Comparison of ENCODE assay signal across 1 cellular context in the genomic region with DNA sequence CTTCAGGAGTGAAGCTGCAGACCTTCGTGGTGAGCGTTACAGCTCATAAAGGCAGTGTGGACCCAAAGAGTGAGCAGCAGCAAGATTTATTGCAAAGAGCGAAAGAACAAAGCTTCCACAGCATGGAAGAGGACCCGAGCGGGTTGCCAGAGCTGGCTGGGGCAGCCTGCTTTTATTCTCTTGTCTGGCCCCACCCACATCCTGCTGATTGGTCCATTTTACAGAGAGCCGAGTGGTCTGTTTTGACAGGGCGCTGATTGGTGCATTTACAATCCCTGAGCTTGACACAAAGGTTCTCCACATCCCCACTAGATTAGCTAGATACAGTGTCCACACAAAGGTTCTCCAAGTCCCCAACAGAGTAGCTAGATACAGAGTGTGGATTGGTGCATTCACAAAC.
TF ChIP-seq lines count a peak whose summit lies in the region.

No MANE protein-coding gene starts in this region.

TF ChIP-seq in HepG2, 621 proteins besides CTCF, POLR2A, EP300 and RAD21:
- TF ChIP-seq NFYC (CRISPR knock-in tag; IDR thresholded peaks at IDR 0.05): peak; percentile 26
- peak; percentile 70 for TF ChIP-seq NFYB (CRISPR knock-in tag; IDR thresholded peaks at IDR 0.05)
